In genomic region chr17:6666077-6666521, GRCh38 we compare ENCODE assay signal across 9 cellular contexts. TPM values are rescaled to one million over a fixed set of nuclear protein-coding genes. Genes with fewer than 3 reads are reported as not detected.
A peak's percentile ranks its signal among the peaks of the same experiment; 100 is the strongest.
DNase-seq lines count a peak whose midpoint lies in the region; ATAC-seq lines count a peak whose summit lies in the region.
"Had no signal": no experiment of that assay in that cellular context is flagged by ENCODE, and none has a peak within 500 bp of the region (broad histone marks: within the 10 kb centered on the region; RNA-seq: fewer than 3 reads in every experiment).

No MANE protein-coding gene starts in this region.

- H3K9me3 ChIP-seq in MG63: no peaks in the 10 kb centered on the region

- no peak overlapping the region for H3K4me3 ChIP-seq in MG63

- DNase-seq in DMS79 treated with DMSO at 0.1 percent for 48 hours (lab: John Stamatoyannopoulos, UW): peak; percentile 57
- DNase-seq in DMS79 (lab: John Stamatoyannopoulos, UW): no peak
- DNase-seq in MG63: peak; percentile 56
- peak; percentile 29 for DNase-seq in SKM-1 (lab: John Stamatoyannopoulos, UW; ENCODE audit: unreplicated experiment)
- peak; percentile 36 for DNase-seq in brain pericyte (ENCODE audit: low read depth, low spot score)
- peak; percentile 63 for DNase-seq in iPS DF 19.7 (ENCODE audit: low read depth, low spot score)
- peak; percentile 81 for DNase-seq in sciatic nerve (ENCODE audit: low spot score)

- intact Hi-C loops in sciatic nerve (cut with DNase I): loop anchor here (10.0 kb wide), 1 partner anchor 339 kb away; no protein-coding TSS in a partner anchor

- H3K36me3 ChIP-seq in MG63: no peaks in the 10 kb centered on the region

- ATAC-seq in sciatic nerve (peak; percentile 94), GM18517 (IDR thresholded peaks at IDR 0.05; ENCODE audit: unreplicated experiment) (no peak)

- no peaks in the 10 kb centered on the region for H3K27me3 ChIP-seq in MG63

RNA-seq across cellular contexts. Expression of gene C17orf100, which starts 14.5 kb away (rescaled TPM):
- 1.9 and 2.9 TPM in 2 replicates for total RNA-seq in MG63 (2014; rRNA removed; shearing (Covaris generic); ENCODE audit: low replicate concordance)
- total RNA-seq in sciatic nerve: 2.1 TPM

RNA-seq across cellular contexts. Expression of gene MED31, which starts 14.7 kb away (rescaled TPM):
- 7.7 and 10.6 TPM in 2 replicates for total RNA-seq in MG63 (2014; rRNA removed; shearing (Covaris generic); ENCODE audit: low replicate concordance)
- total RNA-seq in sciatic nerve: 13.8 TPM

RNA-seq across cellular contexts. Expression of gene TXNDC17, which starts 25.2 kb away (rescaled TPM):
- 54.8 and 127 TPM in 2 replicates for total RNA-seq in MG63 (2014; rRNA removed; shearing (Covaris generic); ENCODE audit: low replicate concordance)
- total RNA-seq in sciatic nerve: 27.3 TPM

RNA-seq across cellular contexts. Expression of gene KIAA0753, which starts 25.6 kb away (rescaled TPM):
- total RNA-seq in MG63 (2014; rRNA removed; shearing (Covaris generic); ENCODE audit: low replicate concordance): 5.7 and 8.0 TPM in 2 replicates
- total RNA-seq in sciatic nerve: 22.5 TPM

RNA-seq across cellular contexts. Expression of gene SLC13A5, which starts 47.1 kb away (rescaled TPM):
- total RNA-seq in MG63 (2014; rRNA removed; shearing (Covaris generic); ENCODE audit: low replicate concordance): not detected in 2 replicates
- total RNA-seq in sciatic nerve: 0.62 TPM
- total RNA-seq: CD8-positive, alpha-beta memory T cell had no signal
